ENCODE assay signal across 9 cellular contexts in genomic region chr22:38869663-38870062, GRCh38. TPM values are rescaled to one million over a fixed set of nuclear protein-coding genes. Genes with fewer than 3 reads are reported as not detected.
DNase-seq lines count a peak whose midpoint lies in the region; ATAC-seq, FAIRE-seq and TF ChIP-seq lines count a peak whose summit lies in the region.
"Had no signal": no experiment of that assay in that cellular context is flagged by ENCODE, and none has a peak within 500 bp of the region (broad histone marks: within the 10 kb centered on the region; RNA-seq: fewer than 3 reads in every experiment).

No MANE protein-coding gene starts in this region.

- H3K9me3 ChIP-seq in HepG2 (ENCODE audit: low read length) (no peaks in the 10 kb centered on the region), tibial artery (no peaks in the 10 kb centered on the region)

- H3K79me2 ChIP-seq in HepG2 (ENCODE audit: insufficient read depth, low read length) = no peaks in the 10 kb centered on the region

- peaks cover 58% of the 10 kb centered on the region for H3K4me1 Mint-ChIP-seq in activated naive CD4-positive, alpha-beta T cell treated with anti-CD3 and anti-CD28 coated beads for 36 hours (ENCODE audit: low read depth)
- H3K4me1 Mint-ChIP-seq in activated naive CD4-positive, alpha-beta T cell treated with anti-CD3 and anti-CD28 coated beads, Interleukin-2, amount 10 ng/mL, durations not matched to agents 7 days and 5 days = peaks cover 52% of the 10 kb centered on the region
- peaks cover 45% of the 10 kb centered on the region for H3K4me1 Mint-ChIP-seq in activated CD8-positive, alpha-beta T cell treated with anti-CD3 and anti-CD28 coated beads, Interleukin-2, amount 10 ng/mL, durations not matched to agents 7 days and 5 days (ENCODE audit: low read depth)

- H3K36me3 Mint-ChIP-seq in activated naive CD4-positive, alpha-beta T cell treated with anti-CD3 and anti-CD28 coated beads for 36 hours (ENCODE audit: low read depth) = peaks cover 29% of the 10 kb centered on the region
- H3K36me3 Mint-ChIP-seq in activated naive CD4-positive, alpha-beta T cell treated with anti-CD3 and anti-CD28 coated beads, Interleukin-2, amount 10 ng/mL, durations not matched to agents 7 days and 5 days = peaks cover 20% of the 10 kb centered on the region
- peaks cover 26% of the 10 kb centered on the region for H3K36me3 Mint-ChIP-seq in activated CD8-positive, alpha-beta T cell treated with anti-CD3 and anti-CD28 coated beads, Interleukin-2, amount 10 ng/mL, durations not matched to agents 7 days and 5 days (ENCODE audit: low read depth)

- in situ Hi-C loops in HepG2 (cut with HindIII; ENCODE audit: extremely low pct_ligation_motif_present, low pct_unique_long_range_greater_than_20kb) = loop anchor here (5.0 to 10.0 kb wide), 2 partner anchors 133 to 255 kb away; no protein-coding TSS in a partner anchor

- H3K9ac ChIP-seq in HepG2 (ENCODE audit: insufficient read depth, low read depth, low read length) = no peak overlapping the region

- peak overlapping the region; percentile 94 for H3K27ac Mint-ChIP-seq in activated naive CD4-positive, alpha-beta T cell treated with anti-CD3 and anti-CD28 coated beads for 36 hours
- no peak overlapping the region for H3K27ac Mint-ChIP-seq in activated naive CD4-positive, alpha-beta T cell treated with anti-CD3 and anti-CD28 coated beads, Interleukin-2, amount 10 ng/mL, durations not matched to agents 7 days and 5 days
- no peak overlapping the region for H3K27ac Mint-ChIP-seq in activated CD8-positive, alpha-beta T cell treated with anti-CD3 and anti-CD28 coated beads, Interleukin-2, amount 10 ng/mL, durations not matched to agents 7 days and 5 days

- peaks cover 3% of the 10 kb centered on the region; the same call in 1 of the 2 replicates for H4K20me1 ChIP-seq in HepG2 (ENCODE audit: insufficient read depth, low read length)

- no peak overlapping the region for H3K4me2 ChIP-seq in HepG2 (ENCODE audit: low read depth, low read length)

- H3K9me3 Mint-ChIP-seq in activated naive CD4-positive, alpha-beta T cell treated with anti-CD3 and anti-CD28 coated beads for 36 hours = peaks cover under 1% of the 10 kb centered on the region
- H3K9me3 Mint-ChIP-seq in activated naive CD4-positive, alpha-beta T cell treated with anti-CD3 and anti-CD28 coated beads, Interleukin-2, amount 10 ng/mL, durations not matched to agents 7 days and 5 days = no peaks in the 10 kb centered on the region
- no peaks in the 10 kb centered on the region for H3K9me3 Mint-ChIP-seq in activated CD8-positive, alpha-beta T cell treated with anti-CD3 and anti-CD28 coated beads, Interleukin-2, amount 10 ng/mL, durations not matched to agents 7 days and 5 days (ENCODE audit: insufficient read depth)

- TF ChIP-seq EP300 in HepG2 (IDR thresholded peaks at IDR 0.05; ENCODE audit: low read depth in 2 of 2, low read length in 2 of 2) (no peak), HepG2 (CRISPR knock-in tag; IDR thresholded peaks at IDR 0.05; ENCODE audit: borderline replicate concordance) (no peak)

- no peak overlapping the region for H2AFZ ChIP-seq in HepG2 (ENCODE audit: low read length)

- TF ChIP-seq CTCF in HepG2 (CRISPR knock-in tag; IDR thresholded peaks at IDR 0.05) = no peak
- TF ChIP-seq CTCF in tibial artery (IDR thresholded peaks at IDR 0.05) = no peak

- TSS peak; percentile 47 for BruUV-seq in HepG2 (replicated peaks; lab: Mats Ljungman, UMichigan)

- no peak for ATAC-seq in activated CD8-positive, alpha-beta T cell treated with anti-CD3 and anti-CD28 coated beads, Interleukin-2, amount 10 ng/mL, durations not matched to agents 7 days and 5 days
- no peak for ATAC-seq in HepG2

- H3K4me3 Mint-ChIP-seq in activated naive CD4-positive, alpha-beta T cell treated with anti-CD3 and anti-CD28 coated beads for 36 hours = peak overlapping the region; percentile 96
- H3K4me3 Mint-ChIP-seq in activated naive CD4-positive, alpha-beta T cell treated with anti-CD3 and anti-CD28 coated beads, Interleukin-2, amount 10 ng/mL, durations not matched to agents 7 days and 5 days = no peak overlapping the region
- H3K4me3 Mint-ChIP-seq in activated CD8-positive, alpha-beta T cell treated with anti-CD3 and anti-CD28 coated beads, Interleukin-2, amount 10 ng/mL, durations not matched to agents 7 days and 5 days = peak overlapping the region; percentile 91

- peaks cover 20% of the 10 kb centered on the region for H3K4me1 ChIP-seq in HepG2 (ENCODE audit: insufficient read depth, low read length)
- peaks cover 10 to 72% (median 56%) of the 10 kb centered on the region in 4 donors for H3K4me1 ChIP-seq in tibial artery

- H3K27ac ChIP-seq in HepG2 (ENCODE audit: extremely low read length, insufficient read depth, low read length) (no peak overlapping the region), tibial artery (peak overlapping the region; percentile 4 to 98)

- no peak for DNase-seq in activated naive CD4-positive, alpha-beta T cell treated with anti-CD3 and anti-CD28 coated beads for 36 hours
- no peak for DNase-seq in activated naive CD4-positive, alpha-beta T cell treated with anti-CD3 and anti-CD28 coated beads, Interleukin-2, amount 10 ng/mL, durations not matched to agents 7 days and 5 days
- DNase-seq in activated CD8-positive, alpha-beta T cell treated with anti-CD3 and anti-CD28 coated beads, Interleukin-2, amount 10 ng/mL, durations not matched to agents 7 days and 5 days = no peak
- DNase-seq in HepG2 (ENCODE audit: low spot score) (no peak), tibial artery (peak in 1 of 2 donors; percentile 44), NCI-H2107 (lab: John Stamatoyannopoulos, UW) (no peak), NCI-H345 treated with DMSO at 0.1 percent for 48 hours (lab: John Stamatoyannopoulos, UW; ENCODE audit: unreplicated experiment) (no peak), NCI-H526 (lab: John Stamatoyannopoulos, UW) (no peak)

- H3K27me3 ChIP-seq in HepG2 (ENCODE audit: control insufficient read depth in 1 of 2, insufficient read depth in 2 of 2, low read length in 2 of 2) (peaks cover 2 to 21% of the 10 kb centered on the region in 2 experiments; a peak in 4 of 5 replicates), tibial artery (no peaks in the 10 kb centered on the region)

- CTCF ChIA-PET in activated naive CD4-positive, alpha-beta T cell treated with anti-CD3 and anti-CD28 coated beads for 36 hours (lab: Charles Lee) = interaction anchor here (0.6 to 3.9 kb wide), 51 partner anchors 8 to 524 kb away, joined by 3 to 51 read pairs (median 4); partner anchors contain the start of genes APOBEC3B and NPTXR
- CTCF ChIA-PET in activated naive CD4-positive, alpha-beta T cell treated with anti-CD3 and anti-CD28 coated beads, Interleukin-2, amount 10 ng/mL, durations not matched to agents 7 days and 5 days (lab: Charles Lee) = interaction anchor here (0.6 to 4.7 kb wide), 55 partner anchors 8 to 450 kb away, joined by 3 to 81 read pairs (median 5); partner anchors contain the start of genes APOBEC3C, CBX7 and RPL3
- CTCF ChIA-PET in activated CD8-positive, alpha-beta T cell treated with anti-CD3 and anti-CD28 coated beads, Interleukin-2, amount 10 ng/mL, durations not matched to agents 7 days and 5 days (lab: Charles Lee) = interaction anchor here (0.6 to 5.6 kb wide), 76 partner anchors 8 to 543 kb away, joined by 3 to 163 read pairs (median 5); partner anchors contain the start of genes APOBEC3A, APOBEC3B, APOBEC3C and APOBEC3D
- CTCF ChIA-PET in HepG2 (lab: Yijun Ruan, JAX; ENCODE audit: low intra/inter-chr PET ratio, low total read pairs) = interaction anchor here (1.1 to 2.2 kb wide), 7 partner anchors 101 to 253 kb away, joined by 3 to 23 read pairs (median 6); partner anchors contain the start of gene APOBEC3B

- WGBS in HepG2 (ENCODE audit: low lambda C conversion rate) = 89% methylated on average over 1 of the region's 3 CpGs

- no peak overlapping the region for H3K4me3 ChIP-seq in HepG2 (replicated peaks in 1 of 3; ENCODE audit: insufficient read depth in 1 of 3, low read depth in 2 of 3, low read length in 3 of 3)
- peak overlapping the region in 1 of 2 donors; percentile 70 for H3K4me3 ChIP-seq in tibial artery
- H3K4me3 ChIP-seq: lung had no signal

- H3K27me3 Mint-ChIP-seq in activated naive CD4-positive, alpha-beta T cell treated with anti-CD3 and anti-CD28 coated beads for 36 hours (ENCODE audit: low read depth) = no peaks in the 10 kb centered on the region
- H3K27me3 Mint-ChIP-seq in activated naive CD4-positive, alpha-beta T cell treated with anti-CD3 and anti-CD28 coated beads, Interleukin-2, amount 10 ng/mL, durations not matched to agents 7 days and 5 days = peaks cover 19% of the 10 kb centered on the region
- H3K27me3 Mint-ChIP-seq in activated CD8-positive, alpha-beta T cell treated with anti-CD3 and anti-CD28 coated beads, Interleukin-2, amount 10 ng/mL, durations not matched to agents 7 days and 5 days (ENCODE audit: low read depth) = peaks cover 16% of the 10 kb centered on the region

- no peak for FAIRE-seq in HepG2 (lab: Jason Lieb, UNC)

- intact Hi-C loops in activated naive CD4-positive, alpha-beta T cell treated with anti-CD3 and anti-CD28 coated beads for 36 hours (cut with micrococcal nuclease) = loop anchor here (1.0 to 5.0 kb wide), 5 partner anchors 111 to 1038 kb away; partner anchors contain the start of gene ATF4
- intact Hi-C loops in HepG2 (cut with micrococcal nuclease; ENCODE audit: unreplicated experiment) (loop anchor here (2.0 kb wide), 1 partner anchor 55 kb away; no protein-coding TSS in a partner anchor), tibial artery (cut with DNase I; ENCODE audit: low total_unique reads) (loop anchor here (5.0 kb wide), 4 partner anchors 58 to 253 kb away; partner anchors contain the start of gene APOBEC3B)

- no peak for TF ChIP-seq RAD21 in HepG2 (CRISPR knock-in tag; IDR thresholded peaks at IDR 0.05)

- H3K36me3 ChIP-seq in HepG2 (replicated peaks in 1 of 2; ENCODE audit: control insufficient read depth in 1 of 2, insufficient read depth in 2 of 2, low read length in 2 of 2) = no peaks in the 10 kb centered on the region; a peak in 1 of 5 replicates
- H3K36me3 ChIP-seq in tibial artery = peaks cover 32 to 48% (median 42%) of the 10 kb centered on the region in 3 donors

- POLR2A ChIA-PET in activated CD8-positive, alpha-beta T cell treated with anti-CD3 and anti-CD28 coated beads, Interleukin-2, amount 10 ng/mL, durations not matched to agents 7 days and 5 days (lab: Charles Lee) = interaction anchor here (2.0 kb wide), 1 partner anchor 134 kb away, joined by 6 read pairs; no protein-coding TSS in a partner anchor
- POLR2A ChIA-PET in HepG2 (lab: Yijun Ruan, JAX) = interaction anchor here (1.0 to 1.1 kb wide), 2 partner anchors 55 to 151 kb away, joined by 3 to 5 read pairs; partner anchors contain the start of gene APOBEC3D

- no peak for TF ChIP-seq POLR2A in HepG2 (IDR thresholded peaks at IDR 0.05; ENCODE audit: insufficient read depth in 1 of 2, low read depth in 2 of 2, low read length in 2 of 2)

RNA-seq across cellular contexts. Expression of gene CBX6, which starts 2.4 kb away (rescaled TPM):
- 10 to 100 TPM; 91.4 to 93.5 TPM for total RNA-seq in activated naive CD4-positive, alpha-beta T cell treated with anti-CD3 and anti-CD28 coated beads for 36 hours
- total RNA-seq in activated CD8-positive, alpha-beta T cell treated with anti-CD3 and anti-CD28 coated beads, Interleukin-2, amount 10 ng/mL, durations not matched to agents 7 days and 5 days = 10 to 100 TPM; 61.4 to 61.8 TPM
- total RNA-seq in HepG2 (2016; rRNA removed; fragmentation: Illumina TruSeq; extraction: Trizol) = 4.7 and 6.5 TPM in 2 replicates
- 0.51 and 0.79 TPM in 2 replicates for total RNA-seq in HepG2 (2016; cell fraction: cytosol; rRNA removed; fragmentation: Illumina TruSeq; extraction: Trizol; ENCODE audit: low read depth)
- total RNA-seq in HepG2 (2016; cell fraction: insoluble cytoplasmic fraction; rRNA removed; fragmentation: Illumina TruSeq; extraction: Trizol) = 4.0 and 6.6 TPM in 2 replicates
- total RNA-seq in HepG2 (2016; cell fraction: membrane; rRNA removed; fragmentation: Illumina TruSeq; extraction: Trizol) = 2.0 TPM in 2 replicates
- total RNA-seq in HepG2 (2016; cell fraction: nucleus; rRNA removed; fragmentation: Illumina TruSeq; extraction: Trizol) = 7.6 and 8.9 TPM in 2 replicates
- 1.7 and 2.6 TPM in 2 replicates for polyA plus RNA-seq in HepG2 (2011; rRNA removed)
- polyA plus RNA-seq in HepG2 (2011; cell fraction: cytosol; rRNA removed) = 1.2 and 1.3 TPM in 2 replicates
- 13.0 and 15.1 TPM in 2 replicates for polyA plus RNA-seq in HepG2 (2011; cell fraction: nucleus; rRNA removed)
- 4.0 and 5.0 TPM in 2 replicates for polyA plus RNA-seq in HepG2 (2012)
- 0.35 and 0.47 TPM in 2 replicates for polyA plus RNA-seq in HepG2 (2016; cell fraction: cytosol; fragmentation: Illumina TruSeq; extraction: Trizol; ENCODE audit: low read depth)
- polyA plus RNA-seq in HepG2 (2016; cell fraction: insoluble cytoplasmic fraction; fragmentation: Illumina TruSeq; extraction: Trizol; ENCODE audit: low read depth) = 3.9 and 4.7 TPM in 2 replicates
- 0.98 and 1.0 TPM in 2 replicates for polyA plus RNA-seq in HepG2 (2016; cell fraction: membrane; fragmentation: Illumina TruSeq; extraction: Trizol; ENCODE audit: low read depth)
- 13.0 and 13.1 TPM in 2 replicates for polyA plus RNA-seq in HepG2 (2016; cell fraction: nucleus; fragmentation: Illumina TruSeq; extraction: Trizol; ENCODE audit: insufficient read depth, low read depth)
- 8.8 and 30.1 TPM in 2 replicates for polyA minus RNA-seq in HepG2 (2011; rRNA and poly(A)+ RNA removed; ENCODE audit: low replicate concordance)
- 5.5 and 5.9 TPM in 2 replicates for polyA minus RNA-seq in HepG2 (2011; cell fraction: cytosol; rRNA and poly(A)+ RNA removed)
- polyA minus RNA-seq in HepG2 (2011; cell fraction: nucleus; rRNA and poly(A)+ RNA removed) = 9.9 and 16.2 TPM in 2 replicates

RNA-seq across cellular contexts. Expression of gene NPTXR, which starts 25.8 kb away (rescaled TPM):
- total RNA-seq in activated naive CD4-positive, alpha-beta T cell treated with anti-CD3 and anti-CD28 coated beads for 36 hours = 1 to 10 TPM; 1.4 to 1.5 TPM
- under 1 TPM; 0.68 to 0.76 TPM for total RNA-seq in activated CD8-positive, alpha-beta T cell treated with anti-CD3 and anti-CD28 coated beads, Interleukin-2, amount 10 ng/mL, durations not matched to agents 7 days and 5 days
- 2.5 and 2.6 TPM in 2 replicates for total RNA-seq in HepG2 (2016; rRNA removed; fragmentation: Illumina TruSeq; extraction: Trizol)
- total RNA-seq in HepG2 (2016; cell fraction: cytosol; rRNA removed; fragmentation: Illumina TruSeq; extraction: Trizol; ENCODE audit: low read depth) = 0.44 and 0.51 TPM in 2 replicates
- total RNA-seq in HepG2 (2016; cell fraction: insoluble cytoplasmic fraction; rRNA removed; fragmentation: Illumina TruSeq; extraction: Trizol) = 2.1 and 2.5 TPM in 2 replicates
- total RNA-seq in HepG2 (2016; cell fraction: membrane; rRNA removed; fragmentation: Illumina TruSeq; extraction: Trizol) = 2.4 TPM in 2 replicates
- total RNA-seq in HepG2 (2016; cell fraction: nucleus; rRNA removed; fragmentation: Illumina TruSeq; extraction: Trizol) = 5.7 and 7.1 TPM in 2 replicates
- 4.8 and 6.7 TPM in 2 replicates for polyA plus RNA-seq in HepG2 (2011; rRNA removed)
- polyA plus RNA-seq in HepG2 (2011; cell fraction: cytosol; rRNA removed) = 4.4 and 4.7 TPM in 2 replicates
- 7.5 and 8.6 TPM in 2 replicates for polyA plus RNA-seq in HepG2 (2011; cell fraction: nucleus; rRNA removed)
- 13.2 and 13.3 TPM in 2 replicates for polyA plus RNA-seq in HepG2 (2012)
- polyA plus RNA-seq in HepG2 (2016; cell fraction: cytosol; fragmentation: Illumina TruSeq; extraction: Trizol; ENCODE audit: low read depth) = 0.61 and 0.71 TPM in 2 replicates
- 3.2 and 4.5 TPM in 2 replicates for polyA plus RNA-seq in HepG2 (2016; cell fraction: insoluble cytoplasmic fraction; fragmentation: Illumina TruSeq; extraction: Trizol; ENCODE audit: low read depth)
- 1.6 and 1.8 TPM in 2 replicates for polyA plus RNA-seq in HepG2 (2016; cell fraction: membrane; fragmentation: Illumina TruSeq; extraction: Trizol; ENCODE audit: low read depth)
- 13.4 and 14.4 TPM in 2 replicates for polyA plus RNA-seq in HepG2 (2016; cell fraction: nucleus; fragmentation: Illumina TruSeq; extraction: Trizol; ENCODE audit: insufficient read depth, low read depth)
- polyA minus RNA-seq in HepG2 (2011; rRNA and poly(A)+ RNA removed; ENCODE audit: low replicate concordance) = 2.5 and 11.6 TPM in 2 replicates
- 6.9 and 7.3 TPM in 2 replicates for polyA minus RNA-seq in HepG2 (2011; cell fraction: cytosol; rRNA and poly(A)+ RNA removed)
- polyA minus RNA-seq in HepG2 (2011; cell fraction: nucleus; rRNA and poly(A)+ RNA removed) = 2.4 and 3.4 TPM in 2 replicates
